ENCODE assay signal across 27 cellular contexts in the genomic region with DNA sequence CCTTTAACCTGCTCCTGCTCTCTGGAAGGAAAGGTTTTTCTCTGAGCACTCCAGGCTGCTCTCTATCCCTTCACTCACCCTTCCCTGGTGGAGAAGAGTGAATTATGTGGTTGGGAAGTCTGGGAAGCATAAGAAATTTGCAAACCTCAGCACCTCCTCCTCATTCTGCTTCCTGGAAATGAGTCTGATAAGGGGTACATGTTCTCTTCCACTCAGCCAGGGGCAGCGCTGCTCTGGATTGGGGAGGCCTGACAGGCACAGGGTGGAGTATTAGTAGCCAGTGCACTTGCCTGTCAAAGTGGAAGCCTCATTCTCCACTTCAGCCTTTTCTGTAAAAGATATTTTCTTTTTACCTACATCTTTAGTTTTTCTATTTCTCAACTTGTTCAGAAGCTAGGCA. TPM values are rescaled to one million over a fixed set of nuclear protein-coding genes. Genes with fewer than 3 reads are reported as not detected.
"Had no signal": no experiment of that assay in that cellular context is flagged by ENCODE, and none has a peak within 500 bp of the region (broad histone marks: within the 10 kb centered on the region; RNA-seq: fewer than 3 reads in every experiment).

No MANE protein-coding gene starts in this region.

- H3K4me1 Mint-ChIP-seq: activated CD4-positive, alpha-beta memory T cell treated with anti-CD3 and anti-CD28 coated beads, Interleukin-2, amount 10 ng/mL, durations not matched to agents 7 days and 5 days; activated CD8-positive, alpha-beta memory T cell treated with anti-CD3 and anti-CD28 coated beads, Interleukin-2, amount 10 ng/mL, durations not matched to agents 7 days and 5 days; activated naive CD8-positive, alpha-beta T cell treated with anti-CD3 and anti-CD28 coated beads for 36 hours; activated T-helper 17 cell treated with anti-CD3 and anti-CD28 coated beads, Interleukin-2, amount 50 U/mL, for 72 hours; brain; endodermal cell; memory B cell; naive thymus-derived CD4-positive, alpha-beta T cell had no signal

- H3K27me3 Mint-ChIP-seq: activated CD4-positive, alpha-beta memory T cell treated with anti-CD3 and anti-CD28 coated beads, Interleukin-2, amount 10 ng/mL, durations not matched to agents 7 days and 5 days; activated CD8-positive, alpha-beta memory T cell treated with anti-CD3 and anti-CD28 coated beads, Interleukin-2, amount 10 ng/mL, durations not matched to agents 7 days and 5 days; brain had no signal

- H3K27ac ChIP-seq: dorsolateral prefrontal cortex, epithelial cell of prostate, left ventricle myocardium inferior, ovary, psoas muscle, thyroid gland had no signal

- DNase-seq: activated CD4-positive, alpha-beta memory T cell treated with anti-CD3 and anti-CD28 coated beads, Interleukin-2, amount 10 ng/mL, durations not matched to agents 7 days and 5 days; activated CD4-positive, alpha-beta T cell treated with anti-CD3 and anti-CD28 coated beads for 48 hours; activated CD4-positive, CD25-positive, alpha-beta regulatory T cell; activated CD8-positive, alpha-beta memory T cell treated with anti-CD3 and anti-CD28 coated beads, Interleukin-2, amount 10 ng/mL, durations not matched to agents 7 days and 5 days; activated naive CD4-positive, alpha-beta T cell; activated naive CD8-positive, alpha-beta T cell treated with anti-CD3 and anti-CD28 coated beads for 36 hours; central memory CD4-positive, alpha-beta T cell; dorsolateral prefrontal cortex; endodermal cell; foreskin melanocyte; glutamatergic neuron; hypothalamus; left ventricle myocardium inferior; naive thymus-derived CD4-positive, alpha-beta T cell; psoas muscle; stimulated activated CD4-positive, alpha-beta T cell treated with anti-CD3 and anti-CD28 coated beads, Interleukin-4, amount 100 ng/mL, for 24 hours; stimulated activated naive CD4-positive, alpha-beta T cell; T1000; thyroid gland had no signal

- H3K9me3 ChIP-seq: left ventricle myocardium inferior, ovary, psoas muscle, thyroid gland had no signal

- H3K27ac Mint-ChIP-seq: activated CD4-positive, alpha-beta memory T cell treated with anti-CD3 and anti-CD28 coated beads, Interleukin-2, amount 10 ng/mL, durations not matched to agents 7 days and 5 days; activated CD8-positive, alpha-beta memory T cell treated with anti-CD3 and anti-CD28 coated beads, Interleukin-2, amount 10 ng/mL, durations not matched to agents 7 days and 5 days; activated naive CD8-positive, alpha-beta T cell treated with anti-CD3 and anti-CD28 coated beads for 36 hours; activated T-helper 17 cell treated with anti-CD3 and anti-CD28 coated beads, Interleukin-2, amount 50 U/mL, for 72 hours; brain; endodermal cell; memory B cell; naive thymus-derived CD4-positive, alpha-beta T cell had no signal

- H3K9me3 Mint-ChIP-seq: activated CD4-positive, alpha-beta memory T cell treated with anti-CD3 and anti-CD28 coated beads, Interleukin-2, amount 10 ng/mL, durations not matched to agents 7 days and 5 days; activated naive CD8-positive, alpha-beta T cell treated with anti-CD3 and anti-CD28 coated beads for 36 hours; endodermal cell had no signal

- ATAC-seq: activated CD8-positive, alpha-beta memory T cell treated with anti-CD3 and anti-CD28 coated beads, Interleukin-2, amount 10 ng/mL, durations not matched to agents 7 days and 5 days; activated T-helper 17 cell treated with anti-CD3 and anti-CD28 coated beads, Interleukin-2, amount 50 U/mL, for 72 hours; naive thymus-derived CD4-positive, alpha-beta T cell; psoas muscle; sciatic nerve had no signal

- H3K36me3 ChIP-seq: left ventricle myocardium inferior, ovary, thyroid gland had no signal

- H3K27me3 ChIP-seq: dorsolateral prefrontal cortex, ovary, thyroid gland had no signal

- H3K4me3 Mint-ChIP-seq: activated CD4-positive, alpha-beta memory T cell treated with anti-CD3 and anti-CD28 coated beads, Interleukin-2, amount 10 ng/mL, durations not matched to agents 7 days and 5 days; activated CD8-positive, alpha-beta memory T cell treated with anti-CD3 and anti-CD28 coated beads, Interleukin-2, amount 10 ng/mL, durations not matched to agents 7 days and 5 days; activated naive CD8-positive, alpha-beta T cell treated with anti-CD3 and anti-CD28 coated beads for 36 hours; activated T-helper 17 cell treated with anti-CD3 and anti-CD28 coated beads, Interleukin-2, amount 50 U/mL, for 72 hours; brain; endodermal cell; memory B cell; naive thymus-derived CD4-positive, alpha-beta T cell had no signal

- H3K4me3 ChIP-seq: dorsolateral prefrontal cortex, left ventricle myocardium inferior, ovary, psoas muscle, smooth muscle cell, thyroid gland had no signal

- H3K36me3 Mint-ChIP-seq: activated CD8-positive, alpha-beta memory T cell treated with anti-CD3 and anti-CD28 coated beads, Interleukin-2, amount 10 ng/mL, durations not matched to agents 7 days and 5 days; activated naive CD8-positive, alpha-beta T cell treated with anti-CD3 and anti-CD28 coated beads for 36 hours; memory B cell; naive thymus-derived CD4-positive, alpha-beta T cell had no signal

- H3K4me1 ChIP-seq: left ventricle myocardium inferior, psoas muscle, thyroid gland had no signal

RNA-seq across cellular contexts. Expression of gene ADAMTS3, which starts 15.5 kb away (rescaled TPM):
- total RNA-seq: activated CD4-positive, alpha-beta memory T cell treated with anti-CD3 and anti-CD28 coated beads, Interleukin-2, amount 10 ng/mL, durations not matched to agents 7 days and 5 days; activated CD8-positive, alpha-beta memory T cell treated with anti-CD3 and anti-CD28 coated beads, Interleukin-2, amount 10 ng/mL, durations not matched to agents 7 days and 5 days; activated naive CD8-positive, alpha-beta T cell treated with anti-CD3 and anti-CD28 coated beads for 36 hours; activated T-helper 17 cell treated with anti-CD3 and anti-CD28 coated beads, Interleukin-2, amount 50 U/mL, for 72 hours; T-helper 1 cell treated with Interleukin-12 subunit alpha and Interleukin-12 subunit beta and Interleukin-4 antibody, amounts not matched to agents 30 ng/mL and 1 ng/mL, for 36 hours had no signal
- polyA plus RNA-seq: naive thymus-derived CD4-positive, alpha-beta T cell had no signal
